In genomic region chr21:36504067-36505058, GRCh38 we compare ENCODE assay signal across 8 cellular contexts. TPM values are rescaled to one million over a fixed set of nuclear protein-coding genes. Genes with fewer than 3 reads are reported as not detected.
A peak's percentile ranks its signal among the peaks of the same experiment; 100 is the strongest.
DNase-seq lines count a peak whose midpoint lies in the region; ATAC-seq and TF ChIP-seq lines count a peak whose summit lies in the region.

No MANE protein-coding gene starts in this region.

- DNase-seq in cardiac muscle cell (ENCODE audit: low read depth in 1 of 2, low spot score in 1 of 2) = peak; percentile 65 to 68
- no peak for DNase-seq in left ventricle myocardium superior
- DNase-seq in NCI-H1092 (lab: John Stamatoyannopoulos, UW) = peak; percentile 34
- peak; percentile 45 for DNase-seq in activated CD4-positive, alpha-beta T cell treated with anti-CD3 and anti-CD28 coated beads for 48 hours
- peak; percentile 80 for DNase-seq in fibroblast of peridontal ligament (ENCODE audit: extremely low read depth)
- DNase-seq in ovary = peak in 2 of 5 donors; percentile 29 to 47
- DNase-seq in OCI-M2 (lab: John Stamatoyannopoulos, UW; ENCODE audit: unreplicated experiment) = no peak

- intact Hi-C loops in left ventricle myocardium superior (cut with micrococcal nuclease) = loop anchor here (10.0 kb wide), 1 partner anchor 420 kb away; no protein-coding TSS in a partner anchor
- intact Hi-C loops in ovary (cut with DNase I) = loop anchor here (5.0 kb wide), 2 partner anchors 82 to 423 kb away; no protein-coding TSS in a partner anchor

- H3K4me1 ChIP-seq in cardiac muscle cell (ENCODE audit: low read depth) = no peaks in the 10 kb centered on the region
- no peaks in the 10 kb centered on the region for H3K4me1 ChIP-seq in ovary (ENCODE audit: insufficient read depth)

- H3K36me3 ChIP-seq in cardiac muscle cell (no peaks in the 10 kb centered on the region), ovary (no peaks in the 10 kb centered on the region)

- H3K9me3 ChIP-seq in cardiac muscle cell (ENCODE audit: low read depth) = no peaks in the 10 kb centered on the region
- H3K9me3 ChIP-seq in ovary = no peaks in the 10 kb centered on the region

- no peak overlapping the region for H3K27ac ChIP-seq in cardiac muscle cell
- no peak overlapping the region for H3K27ac ChIP-seq in ovary

- H3K27me3 ChIP-seq in cardiac muscle cell (no peaks in the 10 kb centered on the region), ovary (no peaks in the 10 kb centered on the region)

- 32 to 35% (median 34%) methylated on average over 5 of the region's 5 CpGs for WGBS in ovary, 3 donors

- peak; percentile 85 for TF ChIP-seq CTCF in cardiac muscle cell (IDR thresholded peaks at IDR 0.05; ENCODE audit: low read depth, low read length)
- TF ChIP-seq CTCF in ovary (IDR thresholded peaks at IDR 0.05) = peak; percentile 68 to 89 (median 82)

- TF ChIP-seq EP300 in ovary (IDR thresholded peaks at IDR 0.05) = no peak

- no peak for TF ChIP-seq POLR2A in ovary (IDR thresholded peaks at IDR 0.05)

- no peak for ATAC-seq in left ventricle myocardium superior
- ATAC-seq in GM19455 (IDR thresholded peaks at IDR 0.05; ENCODE audit: unreplicated experiment) = no peak

- H3K4me3 ChIP-seq in cardiac muscle cell (no peak overlapping the region), ovary (no peak overlapping the region)

RNA-seq across cellular contexts. Expression of gene CLDN14, which starts 24.4 kb away (rescaled TPM):
- not detected in 2 replicates for total RNA-seq in cardiac muscle cell
- polyA plus RNA-seq in cardiac muscle cell = not detected in 2 replicates
- total RNA-seq in left ventricle myocardium superior = not detected
- total RNA-seq in ovary = not detected
- polyA plus RNA-seq in ovary = under 1 TPM in 1 of 2 donors, not detected in 1; 0.15 TPM

Comparison
In these comparisons a context has a peak if more than half of its experiments do, and no peak if none do; other contexts are left out.
1. DNase-seq: peak in cardiac muscle cell (2 of 2), NCI-H1092 (single experiment), activated CD4-positive, alpha-beta T cell treated with anti-CD3 and anti-CD28 coated beads for 48 hours (single experiment) and fibroblast of peridontal ligament (single experiment); none in left ventricle myocardium superior (single experiment) and OCI-M2 (single experiment).